In genomic region chr3:193782280-193782654, GRCh38 we compare ENCODE assay signal across 13 cellular contexts.
A peak's percentile ranks its signal among the peaks of the same experiment; 100 is the strongest.
DNase-seq lines count a peak whose midpoint lies in the region; ATAC-seq and TF ChIP-seq lines count a peak whose summit lies in the region.
"Had no signal": no experiment of that assay in that cellular context is flagged by ENCODE, and none has a peak within 500 bp of the region (broad histone marks: within the 10 kb centered on the region; RNA-seq: fewer than 3 reads in every experiment).

No MANE protein-coding gene starts in this region.

- peaks cover 7 to 29% (median 13%) of the 10 kb centered on the region in 4 donors for H3K4me1 ChIP-seq in stomach

- no peak for TF ChIP-seq EP300 in stomach (IDR thresholded peaks at IDR 0.05)

- no peaks in the 10 kb centered on the region for H3K36me3 ChIP-seq in stomach

- no peak overlapping the region for H3K4me3 ChIP-seq in stomach

- no peak for ATAC-seq in activated CD8-positive, alpha-beta memory T cell treated with anti-CD3 and anti-CD28 coated beads, Interleukin-2, amount 10 ng/mL, durations not matched to agents 7 days and 5 days
- ATAC-seq: natural killer cell had no signal

- H3K27ac ChIP-seq in stomach, result peak overlapping the region; percentile 53 to 69 (median 68)

- in situ Hi-C loops in GM13977 (cut with MboI; ENCODE audit: low pct_unique_long_range_greater_than_20kb, low sequenced_read_pairs, unreplicated experiment), result no loop called here

- no peak overlapping the region for H3K27ac Mint-ChIP-seq in osteocyte (ENCODE audit: unreplicated experiment)
- H3K27ac Mint-ChIP-seq in activated CD8-positive, alpha-beta memory T cell treated with anti-CD3 and anti-CD28 coated beads, Interleukin-2, amount 10 ng/mL, durations not matched to agents 7 days and 5 days, result no peak overlapping the region
- H3K27ac Mint-ChIP-seq: activated naive CD8-positive, alpha-beta T cell treated with anti-CD3 and anti-CD28 coated beads for 36 hours; natural killer cell had no signal

- no peak overlapping the region for H3K4me3 Mint-ChIP-seq in osteocyte (ENCODE audit: unreplicated experiment)
- H3K4me3 Mint-ChIP-seq in activated CD8-positive, alpha-beta memory T cell treated with anti-CD3 and anti-CD28 coated beads, Interleukin-2, amount 10 ng/mL, durations not matched to agents 7 days and 5 days, result no peak overlapping the region
- H3K4me3 Mint-ChIP-seq: activated naive CD8-positive, alpha-beta T cell treated with anti-CD3 and anti-CD28 coated beads for 36 hours; natural killer cell had no signal

- no peaks in the 10 kb centered on the region for H3K9me3 ChIP-seq in stomach

- no peak for TF ChIP-seq POLR2A in stomach (IDR thresholded peaks at IDR 0.05)

- peaks cover 72% of the 10 kb centered on the region for H3K27me3 Mint-ChIP-seq in osteocyte (ENCODE audit: unreplicated experiment)
- H3K27me3 Mint-ChIP-seq in activated CD8-positive, alpha-beta memory T cell treated with anti-CD3 and anti-CD28 coated beads, Interleukin-2, amount 10 ng/mL, durations not matched to agents 7 days and 5 days, result peaks cover 57% of the 10 kb centered on the region

- no peaks in the 10 kb centered on the region for H3K36me3 Mint-ChIP-seq in osteocyte (ENCODE audit: unreplicated experiment)
- no peaks in the 10 kb centered on the region for H3K36me3 Mint-ChIP-seq in activated CD8-positive, alpha-beta memory T cell treated with anti-CD3 and anti-CD28 coated beads, Interleukin-2, amount 10 ng/mL, durations not matched to agents 7 days and 5 days
- H3K36me3 Mint-ChIP-seq: activated naive CD8-positive, alpha-beta T cell treated with anti-CD3 and anti-CD28 coated beads for 36 hours; natural killer cell had no signal

- H3K27me3 ChIP-seq in stomach, result peaks cover 0 to 8% (median 0%) of the 10 kb centered on the region in 3 donors

- intact Hi-C loops in stomach (cut with DNase I; ENCODE audit: low total_unique reads), result no loop called here

- 27 to 52% (median 47%) methylated on average over 9 of the region's 9 CpGs for WGBS in stomach, 5 donors

- TF ChIP-seq CTCF in stomach (IDR thresholded peaks at IDR 0.05), result no peak
- no peak for TF ChIP-seq CTCF in osteocyte (IDR thresholded peaks at IDR 0.05)
- TF ChIP-seq CTCF in GM13977 (IDR thresholded peaks at IDR 0.05; ENCODE audit: extremely low read depth, insufficient read depth, missing control alignments), result no peak

- CTCF ChIA-PET in activated CD8-positive, alpha-beta memory T cell treated with anti-CD3 and anti-CD28 coated beads, Interleukin-2, amount 10 ng/mL, durations not matched to agents 7 days and 5 days (lab: Charles Lee), result interaction anchor here (4.8 kb wide), 1 partner anchor 534 kb away, joined by 46 read pairs; no protein-coding TSS in a partner anchor

- peaks cover 33% of the 10 kb centered on the region for H3K4me1 Mint-ChIP-seq in osteocyte (ENCODE audit: unreplicated experiment)
- H3K4me1 Mint-ChIP-seq in activated CD8-positive, alpha-beta memory T cell treated with anti-CD3 and anti-CD28 coated beads, Interleukin-2, amount 10 ng/mL, durations not matched to agents 7 days and 5 days, result no peaks in the 10 kb centered on the region
- H3K4me1 Mint-ChIP-seq: activated naive CD8-positive, alpha-beta T cell treated with anti-CD3 and anti-CD28 coated beads for 36 hours; natural killer cell had no signal

- no peaks in the 10 kb centered on the region for H3K9me3 Mint-ChIP-seq in osteocyte (ENCODE audit: unreplicated experiment)
- H3K9me3 Mint-ChIP-seq in activated CD8-positive, alpha-beta memory T cell treated with anti-CD3 and anti-CD28 coated beads, Interleukin-2, amount 10 ng/mL, durations not matched to agents 7 days and 5 days (ENCODE audit: low read depth), result no peaks in the 10 kb centered on the region
- H3K9me3 Mint-ChIP-seq: activated naive CD8-positive, alpha-beta T cell treated with anti-CD3 and anti-CD28 coated beads for 36 hours; natural killer cell had no signal

- DNase-seq in HT-29 (ENCODE audit: low spot score) (peak; percentile 89), amniotic epithelial cell (ENCODE audit: low read depth) (peak; percentile 89), iris pigment epithelial cell (ENCODE audit: low read depth) (peak; percentile 28), stomach (peak; percentile 77), osteocyte (ENCODE audit: extremely low spot score, unreplicated experiment) (no peak), GM13977 (ENCODE audit: low spot score) (no peak), NCI-H446 treated with DMSO at 0.1 percent for 48 hours (lab: John Stamatoyannopoulos, UW) (no peak)
- no peak for DNase-seq in activated CD8-positive, alpha-beta memory T cell treated with anti-CD3 and anti-CD28 coated beads, Interleukin-2, amount 10 ng/mL, durations not matched to agents 7 days and 5 days
- DNase-seq: activated naive CD8-positive, alpha-beta T cell treated with anti-CD3 and anti-CD28 coated beads for 36 hours; COR-L47; natural killer cell; NCI-H1105; stimulated activated CD8-positive, alpha-beta memory T cell treated with anti-CD3 and anti-CD28 coated beads, Interleukin-4, amount 100 ng/mL, for 48 hours had no signal

Comparison
In these comparisons a context has a peak if more than half of its experiments do, and no peak if none do; other contexts are left out.
1. DNase-seq: peak in HT-29 (single experiment), amniotic epithelial cell (single experiment), iris pigment epithelial cell (single experiment) and stomach (single experiment); none in osteocyte (single experiment), activated CD8-positive, alpha-beta memory T cell treated with anti-CD3 and anti-CD28 coated beads, Interleukin-2, amount 10 ng/mL, durations not matched to agents 7 days and 5 days (single experiment), GM13977 (single experiment) and NCI-H446 treated with DMSO at 0.1 percent for 48 hours (single experiment).